In genomic region chr2:63888490-63889402, GRCh38 we compare ENCODE assay signal across 8 cellular contexts. TPM values are rescaled to one million over a fixed set of nuclear protein-coding genes. Genes with fewer than 3 reads are reported as not detected.
DNase-seq lines count a peak whose midpoint lies in the region; ATAC-seq and TF ChIP-seq lines count a peak whose summit lies in the region.

No MANE protein-coding gene starts in this region.

- peaks cover 44% of the 10 kb centered on the region for H3K36me3 Mint-ChIP-seq in activated naive CD8-positive, alpha-beta T cell treated with anti-CD3 and anti-CD28 coated beads, Interleukin-2, amount 50 U/mL, for 24 hours (ENCODE audit: low read depth)

- H3K4me3 ChIP-seq in RWPE2 (ENCODE audit: severe bottlenecking): no peak overlapping the region
- no peak overlapping the region for H3K4me3 ChIP-seq in right atrium auricular region
- no peak overlapping the region for H3K4me3 ChIP-seq in spleen

- no peaks in the 10 kb centered on the region for H3K9me3 ChIP-seq in RWPE2 (ENCODE audit: severe bottlenecking)
- H3K9me3 ChIP-seq in right atrium auricular region: no peaks in the 10 kb centered on the region
- H3K9me3 ChIP-seq in spleen: no peaks in the 10 kb centered on the region

- peak; percentile 18 for DNase-seq in DMS114 treated with DMSO at 0.1 percent for 48 hours (lab: John Stamatoyannopoulos, UW; ENCODE audit: unreplicated experiment)
- peak; percentile 47 for DNase-seq in HT1080 (ENCODE audit: low read depth)
- DNase-seq in RWPE2 (ENCODE audit: low spot score): no peak
- peak; percentile 47 for DNase-seq in activated naive CD8-positive, alpha-beta T cell treated with anti-CD3 and anti-CD28 coated beads, Interleukin-2, amount 50 U/mL, for 24 hours
- DNase-seq in right atrium auricular region (ENCODE audit: low spot score): no peak
- no peak for DNase-seq in spleen
- no peak for DNase-seq in cerebellar nuclear complex (lab: John Stamatoyannopoulos, UW)

- 95 to 98% (median 95%) methylated on average over 6 of the region's 6 CpGs for WGBS in spleen, 5 donors

- H3K4me1 ChIP-seq in RWPE2 (ENCODE audit: insufficient read depth, poor library complexity, severe bottlenecking) (no peaks in the 10 kb centered on the region), right atrium auricular region (peaks cover 0 to 14% of the 10 kb centered on the region in 2 donors), spleen (no peaks in the 10 kb centered on the region)

- H3K27me3 ChIP-seq in RWPE2 (ENCODE audit: insufficient read depth, poor library complexity, severe bottlenecking) (no peaks in the 10 kb centered on the region), right atrium auricular region (no peaks in the 10 kb centered on the region), spleen (replicated peaks in 1 of 7) (no peaks in the 10 kb centered on the region)

- ATAC-seq in GM19351 (IDR thresholded peaks at IDR 0.05; ENCODE audit: unreplicated experiment) (peak; percentile 73), RWPE2 (ENCODE audit: low read depth) (peak; percentile 77)
- peak; percentile 66 for ATAC-seq in activated naive CD8-positive, alpha-beta T cell treated with anti-CD3 and anti-CD28 coated beads, Interleukin-2, amount 50 U/mL, for 24 hours

- H3K36me3 ChIP-seq in RWPE2 (ENCODE audit: low read depth) (peaks cover 94% of the 10 kb centered on the region), right atrium auricular region (peaks cover 89% of the 10 kb centered on the region), spleen (peaks cover 0 to 100% (median 85%) of the 10 kb centered on the region in 6 donors)

- intact Hi-C loops in spleen (cut with DNase I; ENCODE audit: low total_unique reads): no loop called here

- no peak overlapping the region for H3K4me3 Mint-ChIP-seq in activated naive CD8-positive, alpha-beta T cell treated with anti-CD3 and anti-CD28 coated beads, Interleukin-2, amount 50 U/mL, for 24 hours

- peaks cover 3% of the 10 kb centered on the region for H3K4me1 Mint-ChIP-seq in activated naive CD8-positive, alpha-beta T cell treated with anti-CD3 and anti-CD28 coated beads, Interleukin-2, amount 50 U/mL, for 24 hours

- H3K27ac ChIP-seq in RWPE2 (ENCODE audit: poor library complexity, severe bottlenecking) (no peak overlapping the region), right atrium auricular region (no peak overlapping the region), spleen (no peak overlapping the region)

- H3K27me3 Mint-ChIP-seq in activated naive CD8-positive, alpha-beta T cell treated with anti-CD3 and anti-CD28 coated beads, Interleukin-2, amount 50 U/mL, for 24 hours: no peaks in the 10 kb centered on the region

- H3K9me3 Mint-ChIP-seq in activated naive CD8-positive, alpha-beta T cell treated with anti-CD3 and anti-CD28 coated beads, Interleukin-2, amount 50 U/mL, for 24 hours: no peaks in the 10 kb centered on the region

- TF ChIP-seq CTCF in RWPE2 (IDR thresholded peaks at IDR 0.05; ENCODE audit: poor library complexity, severe bottlenecking) (peak; percentile 91), right atrium auricular region (IDR thresholded peaks at IDR 0.05) (peak; percentile 32 to 79), spleen (IDR thresholded peaks at IDR 0.05 in 8 of 11, conservative IDR thresholded peaks at IDR 0.05 in 3 of 11) (peak in 10 of 11 experiments; percentile 21 to 69 (median 56))

- peak overlapping the region; percentile 8 for H3K27ac Mint-ChIP-seq in activated naive CD8-positive, alpha-beta T cell treated with anti-CD3 and anti-CD28 coated beads, Interleukin-2, amount 50 U/mL, for 24 hours

- no peak for TF ChIP-seq POLR2A in spleen (IDR thresholded peaks at IDR 0.05)

RNA-seq across cellular contexts. Expression of gene UGP2, which starts 47.0 kb away (rescaled TPM):
- total RNA-seq in HT1080 (2014; rRNA removed; shearing (Covaris generic)): 45.1 and 62.2 TPM in 2 replicates
- 78.8 TPM in 2 replicates for polyA plus RNA-seq in HT1080 (2015; cell fraction: cytosol; rRNA removed)
- polyA plus RNA-seq in HT1080 (2015; cell fraction: nucleus; rRNA removed): 86.5 and 87.9 TPM in 2 replicates
- total RNA-seq in right atrium auricular region: 100 to 1,000 TPM; 204 to 209 TPM
- total RNA-seq in spleen: 100 to 1,000 TPM in 2 of 7 donors, 10 to 100 TPM in 5; 70.5 to 106 (median 91.2) TPM
- polyA plus RNA-seq in spleen: 10 to 100 TPM; 46.3 to 63.2 (median 61.0) TPM

Comparison
In these comparisons a context has a peak if more than half of its experiments do, and no peak if none do; other contexts are left out.
1. DNase-seq: peak in DMS114 treated with DMSO at 0.1 percent for 48 hours (single experiment), HT1080 (single experiment) and activated naive CD8-positive, alpha-beta T cell treated with anti-CD3 and anti-CD28 coated beads, Interleukin-2, amount 50 U/mL, for 24 hours (single experiment); none in RWPE2 (single experiment), right atrium auricular region (single experiment), spleen (single experiment) and cerebellar nuclear complex (0 of 2).
2. Peak in every context shown above with its lines, with median percentiles within 50 percentile points of each other: ATAC-seq and CTCF ChIP-seq.